Comparison of ENCODE assay signal across 1 cellular context in the genomic region with DNA sequence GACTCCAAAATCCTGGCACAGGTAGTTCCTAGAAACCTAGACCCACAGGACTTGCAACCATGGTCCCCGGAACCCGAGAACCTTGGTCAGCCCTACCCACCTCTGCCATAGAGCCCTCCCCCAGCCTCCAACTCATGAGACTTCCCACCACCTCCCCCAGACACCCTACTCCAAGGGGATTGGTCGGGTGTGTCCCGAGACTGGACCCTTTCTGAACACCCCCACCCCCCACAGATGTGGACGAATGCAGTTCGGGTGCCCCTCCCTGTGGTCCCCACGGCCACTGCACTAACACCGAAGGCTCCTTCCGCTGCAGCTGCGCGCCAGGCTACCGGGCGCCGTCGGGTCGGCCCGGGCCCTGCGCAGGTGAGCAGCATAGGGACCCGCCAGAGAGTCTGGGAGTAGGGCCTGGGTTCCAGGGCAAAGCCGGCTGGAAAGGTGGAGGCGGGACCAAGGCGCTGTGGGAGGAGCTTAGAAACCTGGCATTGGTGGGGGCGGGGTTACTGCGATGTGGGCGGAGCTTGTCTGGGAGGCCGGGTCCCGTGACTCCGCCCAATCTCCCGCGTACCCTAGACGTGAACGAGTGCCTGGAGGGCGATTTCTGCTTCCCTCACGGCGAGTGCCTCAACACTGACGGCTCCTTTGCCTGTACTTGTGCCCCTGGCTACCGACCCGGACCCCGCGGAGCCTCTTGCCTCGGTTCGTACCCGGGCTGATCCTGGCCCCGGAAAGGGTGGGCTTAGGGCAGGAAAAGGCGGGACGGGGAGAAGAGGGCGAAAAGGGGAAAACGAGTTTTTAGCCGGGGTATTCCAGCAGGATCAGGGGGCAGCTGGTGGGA.
TF ChIP-seq lines count a peak whose summit lies in the region.

No MANE protein-coding gene starts in this region.

TF ChIP-seq in endothelial cell of umbilical vein, 7 proteins besides CTCF, POLR2A, EP300 and RAD21:
- TF ChIP-seq, protein P1, sequence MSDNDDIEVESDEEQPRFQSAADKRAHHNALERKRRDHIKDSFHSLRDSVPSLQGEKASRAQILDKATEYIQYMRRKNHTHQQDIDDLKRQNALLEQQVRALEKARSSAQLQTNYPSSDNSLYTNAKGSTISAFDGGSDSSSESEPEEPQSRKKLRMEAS (IDR thresholded peaks at IDR 0.05; ENCODE audit: insufficient read depth, insufficient read length) = no peak
- TF ChIP-seq JUN (IDR thresholded peaks at IDR 0.05; ENCODE audit: borderline replicate concordance, insufficient read depth, insufficient read length, low read depth) (no peak), EZH2 (IDR thresholded peaks at IDR 0.05; ENCODE audit: borderline replicate concordance, low read depth, low read length, severe bottlenecking) (no peak), FOS (IDR thresholded peaks at IDR 0.05; ENCODE audit: borderline replicate concordance, insufficient read depth, low read length) (no peak), GATA2 (IDR thresholded peaks at IDR 0.05; ENCODE audit: insufficient read depth, insufficient read length, low read depth, low read length) (no peak), MYC (IDR thresholded peaks at IDR 0.05; ENCODE audit: low read depth, low read length) (no peak), POLR2AphosphoS5 (IDR thresholded peaks at IDR 0.05; ENCODE audit: insufficient read depth, low read depth, low read length) (no peak)
